Comparison of ENCODE assay signal across 8 cellular contexts in genomic region chr17:7177954-7178477, GRCh38. TPM values are rescaled to one million over a fixed set of nuclear protein-coding genes. Genes with fewer than 3 reads are reported as not detected.
DNase-seq lines count a peak whose midpoint lies in the region; ATAC-seq and TF ChIP-seq lines count a peak whose summit lies in the region.

No MANE protein-coding gene starts in this region.

- intact Hi-C loops in sigmoid colon (cut with DNase I) = loop anchor here (2.0 kb wide), 1 partner anchor 125 kb away; no protein-coding TSS in a partner anchor

- peak overlapping the region; percentile 52 for H3K27ac Mint-ChIP-seq in activated CD4-positive, alpha-beta T cell treated with anti-CD3 and anti-CD28 coated beads, Interleukin-2, amount 10 ng/mL, durations not matched to agents 7 days and 5 days

- peak overlapping the region; percentile 71 for H3K9ac ChIP-seq in SK-N-MC (ENCODE audit: insufficient read length)
- H3K9ac ChIP-seq in fibroblast of lung (ENCODE audit: insufficient read depth, low read length) = no peak overlapping the region

- H3K9me3 Mint-ChIP-seq in activated CD4-positive, alpha-beta T cell treated with anti-CD3 and anti-CD28 coated beads, Interleukin-2, amount 10 ng/mL, durations not matched to agents 7 days and 5 days = no peaks in the 10 kb centered on the region

- H3K4me3 ChIP-seq in SK-N-MC (peak overlapping the region; percentile 86), fibroblast of lung (replicated peaks in 1 of 4; ENCODE audit: control extremely low read depth in 1 of 4, insufficient read depth in 1 of 4, low read depth in 3 of 4, low read length in 4 of 4) (peak overlapping the region; percentile 48 to 70 (median 56)), sigmoid colon (peak overlapping the region in 3 of 4 donors; percentile 14 to 41 (median 34))

- H3K4me1 ChIP-seq in fibroblast of lung (ENCODE audit: control insufficient read depth, extremely low read depth, insufficient read depth, low read length) (no peaks in the 10 kb centered on the region), sigmoid colon (peaks cover 0 to 18% (median 16%) of the 10 kb centered on the region in 4 donors)

- H3K27ac ChIP-seq in SK-N-MC (no peak overlapping the region), fibroblast of lung (ENCODE audit: insufficient read depth, low read length) (no peak overlapping the region), sigmoid colon (no peak overlapping the region)

- H3K36me3 Mint-ChIP-seq in activated CD4-positive, alpha-beta T cell treated with anti-CD3 and anti-CD28 coated beads, Interleukin-2, amount 10 ng/mL, durations not matched to agents 7 days and 5 days (ENCODE audit: low read depth) = no peaks in the 10 kb centered on the region

- H3K27me3 ChIP-seq in fibroblast of lung (ENCODE audit: control insufficient read depth, insufficient read depth, low read length) (peaks cover 2% of the 10 kb centered on the region), sigmoid colon (peaks cover 0 to 50% (median 26%) of the 10 kb centered on the region in 3 donors)

- H3K9me3 ChIP-seq in SK-N-MC (ENCODE audit: low read depth, low read length) = no peaks in the 10 kb centered on the region
- no peaks in the 10 kb centered on the region for H3K9me3 ChIP-seq in fibroblast of lung (ENCODE audit: control insufficient read depth, insufficient read depth, low read depth, low read length)
- no peaks in the 10 kb centered on the region for H3K9me3 ChIP-seq in sigmoid colon

- no peak overlapping the region for H2AFZ ChIP-seq in fibroblast of lung (ENCODE audit: low read length)

- H3K27me3 Mint-ChIP-seq in activated CD4-positive, alpha-beta T cell treated with anti-CD3 and anti-CD28 coated beads, Interleukin-2, amount 10 ng/mL, durations not matched to agents 7 days and 5 days = peaks cover 13% of the 10 kb centered on the region

- CTCF ChIA-PET in activated CD4-positive, alpha-beta T cell treated with anti-CD3 and anti-CD28 coated beads, Interleukin-2, amount 10 ng/mL, durations not matched to agents 7 days and 5 days (lab: Charles Lee) = interaction anchor here (0.6 to 2.6 kb wide), 14 partner anchors 10 to 267 kb away, joined by 3 to 13 read pairs (median 4); no protein-coding TSS in a partner anchor

- no peak for TF ChIP-seq EP300 in sigmoid colon (IDR thresholded peaks at IDR 0.05)

- 4 to 6% methylated on average over 18 of the region's 18 CpGs for WGBS in sigmoid colon, 2 donors

- no peak for ATAC-seq in HG03108 (IDR thresholded peaks at IDR 0.05; ENCODE audit: unreplicated experiment)

- no peaks in the 10 kb centered on the region for H3K79me2 ChIP-seq in fibroblast of lung (ENCODE audit: control insufficient read depth, insufficient read depth, low read length)

- POLR2A ChIA-PET in activated CD4-positive, alpha-beta T cell treated with anti-CD3 and anti-CD28 coated beads, Interleukin-2, amount 10 ng/mL, durations not matched to agents 7 days and 5 days (lab: Charles Lee) = interaction anchor here (0.6 kb wide), 1 partner anchor 29 kb away, joined by 10 read pairs; no protein-coding TSS in a partner anchor

- TF ChIP-seq CTCF in fibroblast of lung (conservative IDR thresholded peaks at IDR 0.05 in 1 of 2, IDR thresholded peaks at IDR 0.05 in 1 of 2; ENCODE audit: low read depth in 1 of 2, low read length in 2 of 2) = no peak
- no peak for TF ChIP-seq CTCF in sigmoid colon (IDR thresholded peaks at IDR 0.05)

- H3K4me1 Mint-ChIP-seq in activated CD4-positive, alpha-beta T cell treated with anti-CD3 and anti-CD28 coated beads, Interleukin-2, amount 10 ng/mL, durations not matched to agents 7 days and 5 days = peaks cover 13% of the 10 kb centered on the region

- H3K4me3 Mint-ChIP-seq in activated CD4-positive, alpha-beta T cell treated with anti-CD3 and anti-CD28 coated beads, Interleukin-2, amount 10 ng/mL, durations not matched to agents 7 days and 5 days = peak overlapping the region; percentile 53

- no peaks in the 10 kb centered on the region for H4K20me1 ChIP-seq in fibroblast of lung (ENCODE audit: control insufficient read depth, extremely low read depth, insufficient read depth, low read length)

- no peak for DNase-seq in activated CD4-positive, alpha-beta T cell treated with anti-CD3 and anti-CD28 coated beads, Interleukin-2, amount 10 ng/mL, durations not matched to agents 7 days and 5 days
- no peak for DNase-seq in activated CD4-positive, alpha-beta T cell treated with anti-CD3 and anti-CD28 coated beads for 4 hours
- DNase-seq in SK-N-MC (ENCODE audit: low read depth, low spot score) = no peak
- peak in 1 of 2 donors; percentile 48 for DNase-seq in fibroblast of lung (ENCODE audit: low read depth in 2 of 2)
- DNase-seq in sigmoid colon = peak; percentile 62
- no peak for DNase-seq in GM19238 (ENCODE audit: insufficient read length, low spot score)
- no peak for DNase-seq in HPDE6-E6E7 (ENCODE audit: extremely low spot score)

- H3K36me3 ChIP-seq in SK-N-MC (ENCODE audit: insufficient read depth, low read length) = no peaks in the 10 kb centered on the region
- no peaks in the 10 kb centered on the region for H3K36me3 ChIP-seq in fibroblast of lung (ENCODE audit: control insufficient read depth, insufficient read depth, low read length)
- no peaks in the 10 kb centered on the region for H3K36me3 ChIP-seq in sigmoid colon

- peak overlapping the region; percentile 98 for H3K4me2 ChIP-seq in fibroblast of lung (ENCODE audit: extremely low read depth, insufficient read depth, low read length)

- TF ChIP-seq POLR2A in sigmoid colon (IDR thresholded peaks at IDR 0.05) = no peak

RNA-seq across cellular contexts. Expression of gene ASGR1, which starts 1.2 kb away (rescaled TPM):
- under 1 TPM; 0.29 to 0.62 TPM for total RNA-seq in activated CD4-positive, alpha-beta T cell treated with anti-CD3 and anti-CD28 coated beads, Interleukin-2, amount 10 ng/mL, durations not matched to agents 7 days and 5 days
- total RNA-seq in fibroblast of lung (0.66 and 0.77 TPM in 2 replicates), sigmoid colon (under 1 TPM in 2 of 4 donors, not detected in 2; 0.36 to 0.55 TPM)
- polyA plus RNA-seq in fibroblast of lung (0.14 and 0.19 TPM in 2 replicates), sigmoid colon (1 to 10 TPM; 1.7 to 2.4 (median 2.3) TPM)
- 0.40 TPM in 1 of 2 replicates, not detected in the other for polyA plus RNA-seq in fibroblast of lung (2012)
- polyA minus RNA-seq in fibroblast of lung (ENCODE audit: low replicate concordance) = 0.37 TPM in 1 of 2 replicates, not detected in the other

RNA-seq across cellular contexts. Expression of gene DLG4, which starts 41.6 kb away (rescaled TPM):
- 1 to 10 TPM; 9.4 to 9.5 TPM for total RNA-seq in activated CD4-positive, alpha-beta T cell treated with anti-CD3 and anti-CD28 coated beads, Interleukin-2, amount 10 ng/mL, durations not matched to agents 7 days and 5 days
- total RNA-seq in fibroblast of lung (12.6 and 22.0 TPM in 2 replicates), sigmoid colon (10 to 100 TPM; 14.6 to 27.4 (median 16.7) TPM)
- polyA plus RNA-seq in fibroblast of lung (11.3 and 14.2 TPM in 2 replicates), sigmoid colon (1 to 10 TPM; 1.6 to 8.3 (median 5.4) TPM)
- 12.9 and 16.0 TPM in 2 replicates for polyA plus RNA-seq in fibroblast of lung (2012)
- 25.9 and 29.9 TPM in 2 replicates for polyA minus RNA-seq in fibroblast of lung (ENCODE audit: low replicate concordance)

RNA-seq across cellular contexts. Expression of gene ACADVL, which starts 41.7 kb away (rescaled TPM):
- 100 to 1,000 TPM; 338 to 370 TPM for total RNA-seq in activated CD4-positive, alpha-beta T cell treated with anti-CD3 and anti-CD28 coated beads, Interleukin-2, amount 10 ng/mL, durations not matched to agents 7 days and 5 days
- 185 and 313 TPM in 2 replicates for total RNA-seq in fibroblast of lung
- polyA plus RNA-seq in fibroblast of lung = 129 and 143 TPM in 2 replicates
- polyA plus RNA-seq in fibroblast of lung (2012) = 193 and 213 TPM in 2 replicates
- polyA minus RNA-seq in fibroblast of lung (ENCODE audit: low replicate concordance) = 320 and 330 TPM in 2 replicates
- total RNA-seq in sigmoid colon = 100 to 1,000 TPM; 311 to 569 (median 338) TPM
- 100 to 1,000 TPM; 211 to 587 (median 491) TPM for polyA plus RNA-seq in sigmoid colon

RNA-seq across cellular contexts. Expression of gene DVL2, which starts 56.3 kb away (rescaled TPM):
- 10 to 100 TPM; 53.2 TPM for total RNA-seq in activated CD4-positive, alpha-beta T cell treated with anti-CD3 and anti-CD28 coated beads, Interleukin-2, amount 10 ng/mL, durations not matched to agents 7 days and 5 days
- total RNA-seq in fibroblast of lung = 91.8 and 95.8 TPM in 2 replicates
- polyA plus RNA-seq in fibroblast of lung = 8.1 and 8.6 TPM in 2 replicates
- polyA plus RNA-seq in fibroblast of lung (2012) = 34.1 and 36.8 TPM in 2 replicates
- 70.9 and 73.8 TPM in 2 replicates for polyA minus RNA-seq in fibroblast of lung (ENCODE audit: low replicate concordance)
- total RNA-seq in sigmoid colon = 10 to 100 TPM; 36.4 to 56.2 (median 41.8) TPM
- polyA plus RNA-seq in sigmoid colon = 10 to 100 TPM; 12.0 to 30.7 (median 13.2) TPM

Comparison
In these comparisons a context has a peak if more than half of its experiments do, and no peak if none do; other contexts are left out.
1. H3K4me3 ChIP-seq: peak in every context shown above with its lines; median percentile 86 in SK-N-MC; 56 in fibroblast of lung; 34 in sigmoid colon.